8 cellular contexts compared by ENCODE assay signal in genomic region chr18:14086459-14087231, GRCh38. TPM values are rescaled to one million over a fixed set of nuclear protein-coding genes. Genes with fewer than 3 reads are reported as not detected.
DNase-seq lines count a peak whose midpoint lies in the region; ATAC-seq and TF ChIP-seq lines count a peak whose summit lies in the region.

No MANE protein-coding gene starts in this region.

- no peaks in the 10 kb centered on the region for H3K27me3 ChIP-seq in WERI-Rb-1 (ENCODE audit: insufficient read depth, low read depth, severe bottlenecking)

- intact Hi-C loops in left ventricle myocardium superior (cut with micrococcal nuclease) = loop anchor here (10.0 kb wide), 1 partner anchor 262 kb away; the partner anchor contains the start of gene MC5R

- H3K4me3 ChIP-seq in AG10803 (ENCODE audit: low read length) (no peak overlapping the region), WERI-Rb-1 (ENCODE audit: low read depth, low read length) (no peak overlapping the region)

- H3K9me3 ChIP-seq in WERI-Rb-1 (ENCODE audit: severe bottlenecking) = no peaks in the 10 kb centered on the region

- TF ChIP-seq CTCF in AG10803 (conservative IDR thresholded peaks at IDR 0.05; ENCODE audit: low read length) = peak; percentile 72
- peak; percentile 62 for TF ChIP-seq CTCF in GM13976 (IDR thresholded peaks at IDR 0.05; ENCODE audit: borderline replicate concordance, control extremely low read depth, extremely low read depth, insufficient read depth, missing control alignments)
- peak; percentile 65 for TF ChIP-seq CTCF in WERI-Rb-1 (IDR thresholded peaks at IDR 0.05; ENCODE audit: low read depth, low read length)

- H3K27ac ChIP-seq in WERI-Rb-1 = no peak overlapping the region

- ATAC-seq in left ventricle myocardium superior = peak; percentile 45
- peak; percentile 23 for ATAC-seq in stimulated activated naive CD8-positive, alpha-beta T cell treated with anti-CD3 and anti-CD28 coated beads, Interleukin-15, Interleukin-2, amounts not matched to agents 100 U/mL and 50 U/mL, for 24 hours
- ATAC-seq in GM19395 (IDR thresholded peaks at IDR 0.05; ENCODE audit: unreplicated experiment) = no peak
- no peak for ATAC-seq in GM18520 (IDR thresholded peaks at IDR 0.05; ENCODE audit: unreplicated experiment)

- DNase-seq in AG10803 (ENCODE audit: low read depth) (peak; percentile 44), GM13976 (ENCODE audit: low spot score) (peak; percentile 57), NCI-H1048 (lab: John Stamatoyannopoulos, UW) (peak; percentile 17), WERI-Rb-1 (peak; percentile 32), left ventricle myocardium superior (no peak)
- no peak for DNase-seq in stimulated activated naive CD8-positive, alpha-beta T cell treated with anti-CD3 and anti-CD28 coated beads, Interleukin-15, Interleukin-2, amounts not matched to agents 100 U/mL and 50 U/mL, for 24 hours

- no peaks in the 10 kb centered on the region for H3K36me3 ChIP-seq in WERI-Rb-1

- in situ Hi-C loops in GM13976 (cut with MboI; ENCODE audit: low sequenced_read_pairs, unreplicated experiment) = loop anchor here (5.0 to 10.0 kb wide), 2 partner anchors 62 to 269 kb away; no protein-coding TSS in a partner anchor

RNA-seq across cellular contexts. Expression of gene ZNF519, which starts 45.6 kb away (rescaled TPM):
- total RNA-seq in left ventricle myocardium superior = 3.7 TPM

Comparison
In these comparisons a context has a peak if more than half of its experiments do, and no peak if none do; other contexts are left out.
1. DNase-seq: peak in AG10803 (single experiment), GM13976 (single experiment), NCI-H1048 (single experiment) and WERI-Rb-1 (single experiment); none in left ventricle myocardium superior (single experiment) and stimulated activated naive CD8-positive, alpha-beta T cell treated with anti-CD3 and anti-CD28 coated beads, Interleukin-15, Interleukin-2, amounts not matched to agents 100 U/mL and 50 U/mL, for 24 hours (single experiment).
2. ATAC-seq: peak in left ventricle myocardium superior (single experiment) and stimulated activated naive CD8-positive, alpha-beta T cell treated with anti-CD3 and anti-CD28 coated beads, Interleukin-15, Interleukin-2, amounts not matched to agents 100 U/mL and 50 U/mL, for 24 hours (single experiment); none in GM19395 (single experiment) and GM18520 (single experiment).
3. Peak in every context shown above with its lines, with median percentiles within 50 percentile points of each other: CTCF ChIP-seq.